In genomic region chr1:202805886-202806511, GRCh38 we compare ENCODE assay signal across 8 cellular contexts. TPM values are rescaled to one million over a fixed set of nuclear protein-coding genes. Genes with fewer than 3 reads are reported as not detected.
DNase-seq lines count a peak whose midpoint lies in the region; ATAC-seq lines count a peak whose summit lies in the region.

No MANE protein-coding gene starts in this region.

- H3K27me3 Mint-ChIP-seq in activated CD4-positive, alpha-beta memory T cell treated with anti-CD3 and anti-CD28 coated beads for 36 hours: no peaks in the 10 kb centered on the region

- DNase-seq in stimulated activated CD4-positive, alpha-beta T cell treated with anti-CD3 and anti-CD28 coated beads, Interleukin-15, amount 100 ng/mL, for 24 hours: peak; percentile 37
- no peak for DNase-seq in stimulated activated CD4-positive, alpha-beta T cell treated with anti-CD3 and anti-CD28 coated beads, Interleukin-4, amount 100 ng/mL, for 1 hour
- peak; percentile 40 for DNase-seq in activated CD4-positive, alpha-beta memory T cell treated with anti-CD3 and anti-CD28 coated beads for 36 hours
- DNase-seq in globus pallidus (ENCODE audit: low spot score): peak; percentile 1
- no peak for DNase-seq in NCI-H1436 (lab: John Stamatoyannopoulos, UW)
- no peak for DNase-seq in SHP77 (lab: John Stamatoyannopoulos, UW)

- H3K27me3 ChIP-seq in skeletal muscle tissue (ENCODE audit: control insufficient read depth in 3 of 3, insufficient read depth in 3 of 3, low read length in 3 of 3): peaks cover 0 to 6% (median 0%) of the 10 kb centered on the region in 3 donors

- H3K36me3 ChIP-seq in skeletal muscle tissue (ENCODE audit: control insufficient read depth in 3 of 3, insufficient read depth in 3 of 3, low read length in 3 of 3): no peaks in the 10 kb centered on the region

- H3K4me3 ChIP-seq in skeletal muscle tissue (ENCODE audit: low read length in 3 of 3): peak overlapping the region in 2 of 3 donors; percentile 75 to 95

- no peak for ATAC-seq in HG02885 (IDR thresholded peaks at IDR 0.05; ENCODE audit: poor library complexity, unreplicated experiment)

- CTCF ChIA-PET in activated CD4-positive, alpha-beta memory T cell treated with anti-CD3 and anti-CD28 coated beads for 36 hours (lab: Charles Lee): interaction anchor here (0.6 kb wide), 1 partner anchor 238 kb away, joined by 3 read pairs; no protein-coding TSS in a partner anchor

- peaks cover 3% of the 10 kb centered on the region for H3K36me3 Mint-ChIP-seq in activated CD4-positive, alpha-beta memory T cell treated with anti-CD3 and anti-CD28 coated beads for 36 hours

- H3K27ac Mint-ChIP-seq in activated CD4-positive, alpha-beta memory T cell treated with anti-CD3 and anti-CD28 coated beads for 36 hours: peak overlapping the region; percentile 95

- H3K9me3 ChIP-seq in skeletal muscle tissue (ENCODE audit: control insufficient read depth in 3 of 3, low read length in 3 of 3): no peaks in the 10 kb centered on the region

- peak overlapping the region; percentile 81 for H3K4me3 Mint-ChIP-seq in activated CD4-positive, alpha-beta memory T cell treated with anti-CD3 and anti-CD28 coated beads for 36 hours

- H3K9ac ChIP-seq in skeletal muscle tissue (ENCODE audit: low read depth in 1 of 3, low read length in 3 of 3): peak overlapping the region in 1 of 3 donors; percentile 79

- intact Hi-C loops in activated CD4-positive, alpha-beta memory T cell treated with anti-CD3 and anti-CD28 coated beads for 36 hours (cut with micrococcal nuclease): loop anchor here (1.0 to 5.0 kb wide), 4 partner anchors 83 to 1606 kb away; partner anchors contain the start of genes PPP1R12B, PPP1R15B, RABIF and TMEM183A

- no peak overlapping the region for H3K27ac ChIP-seq in skeletal muscle tissue (ENCODE audit: low read depth, low read length)

- peaks cover 63% of the 10 kb centered on the region for H3K4me1 Mint-ChIP-seq in activated CD4-positive, alpha-beta memory T cell treated with anti-CD3 and anti-CD28 coated beads for 36 hours (ENCODE audit: low read depth)

- POLR2A ChIA-PET in activated CD4-positive, alpha-beta memory T cell treated with anti-CD3 and anti-CD28 coated beads for 36 hours (lab: Charles Lee): no interaction called here

- peaks cover 9 to 18% (median 11%) of the 10 kb centered on the region in 3 donors for H3K4me1 ChIP-seq in skeletal muscle tissue (ENCODE audit: control insufficient read depth in 3 of 3, insufficient read depth in 3 of 3, low read length in 3 of 3)

- no peaks in the 10 kb centered on the region for H3K9me3 Mint-ChIP-seq in activated CD4-positive, alpha-beta memory T cell treated with anti-CD3 and anti-CD28 coated beads for 36 hours

RNA-seq across cellular contexts. Expression of gene KDM5B, which starts 2.2 kb away (rescaled TPM):
- 10 to 100 TPM; 38.4 to 39.4 TPM for total RNA-seq in activated CD4-positive, alpha-beta memory T cell treated with anti-CD3 and anti-CD28 coated beads for 36 hours
- 93.4 TPM for total RNA-seq in skeletal muscle tissue

RNA-seq across cellular contexts. Expression of gene PCAT6, which starts 4.8 kb away (rescaled TPM):
- total RNA-seq in activated CD4-positive, alpha-beta memory T cell treated with anti-CD3 and anti-CD28 coated beads for 36 hours: under 1 TPM; 0.76 to 0.77 TPM
- total RNA-seq in skeletal muscle tissue: not detected

Comparison
In these comparisons a context has a peak if more than half of its experiments do, and no peak if none do; other contexts are left out.
1. DNase-seq: peak in stimulated activated CD4-positive, alpha-beta T cell treated with anti-CD3 and anti-CD28 coated beads, Interleukin-15, amount 100 ng/mL, for 24 hours (single experiment), activated CD4-positive, alpha-beta memory T cell treated with anti-CD3 and anti-CD28 coated beads for 36 hours (single experiment) and globus pallidus (single experiment); none in stimulated activated CD4-positive, alpha-beta T cell treated with anti-CD3 and anti-CD28 coated beads, Interleukin-4, amount 100 ng/mL, for 1 hour (single experiment), NCI-H1436 (single experiment) and SHP77 (0 of 2).